In genomic region chr21:15278851-15279250, GRCh38 we compare ENCODE assay signal across 23 cellular contexts.
"Had no signal": no experiment of that assay in that cellular context is flagged by ENCODE, and none has a peak within 500 bp of the region (broad histone marks: within the 10 kb centered on the region; RNA-seq: fewer than 3 reads in every experiment).

No MANE protein-coding gene starts in this region.

- H3K9me3 Mint-ChIP-seq: effector memory CD8-positive, alpha-beta T cell had no signal

- DNase-seq: colonic mucosa; cortex of kidney; dermis blood vessel endothelial cell; dorsolateral prefrontal cortex; effector CD4-positive, alpha-beta T cell; effector CD8-positive, alpha-beta T cell; effector memory CD4-positive, alpha-beta T cell; effector memory CD8-positive, alpha-beta T cell; endodermal cell; erythroblast; esophagus squamous epithelium; foreskin melanocyte; gastrocnemius medialis; glutamatergic neuron; heart left ventricle; heart right ventricle had no signal

- H3K36me3 ChIP-seq: colonic mucosa, esophagus muscularis mucosa, esophagus squamous epithelium, gastrocnemius medialis, gastroesophageal sphincter, heart left ventricle, heart right ventricle had no signal

- ATAC-seq: effector memory CD8-positive, alpha-beta T cell; esophagus mucosa; gastrocnemius medialis; gastroesophageal sphincter; heart left ventricle; heart right ventricle had no signal

- H3K4me3 Mint-ChIP-seq: dendritic cell treated with granulocyte-macrophage colony-stimulating factor and Interleukin-4, amounts not matched to agents 40 ng/mL and 50 ng/mL, for 4 days; effector memory CD8-positive, alpha-beta T cell; endodermal cell had no signal

- H3K27ac ChIP-seq: colonic mucosa, coronary artery, epithelial cell of prostate, esophagus muscularis mucosa, esophagus squamous epithelium, foreskin keratinocyte, gastrocnemius medialis, gastroesophageal sphincter, heart left ventricle, heart right ventricle had no signal

- H3K27me3 ChIP-seq: colonic mucosa, dorsolateral prefrontal cortex, esophagus muscularis mucosa, esophagus squamous epithelium, foreskin keratinocyte, gastrocnemius medialis, gastroesophageal sphincter, heart left ventricle, heart right ventricle had no signal

- H3K4me1 ChIP-seq: colonic mucosa, gastroesophageal sphincter, heart left ventricle, heart right ventricle had no signal

- H3K9me3 ChIP-seq: colonic mucosa, esophagus squamous epithelium, gastrocnemius medialis, gastroesophageal sphincter had no signal

- H3K27ac Mint-ChIP-seq: dendritic cell treated with granulocyte-macrophage colony-stimulating factor and Interleukin-4, amounts not matched to agents 40 ng/mL and 50 ng/mL, for 4 days; effector memory CD8-positive, alpha-beta T cell; endodermal cell had no signal

- H3K4me3 ChIP-seq: colonic mucosa, coronary artery, dorsolateral prefrontal cortex, esophagus muscularis mucosa, esophagus squamous epithelium, gastrocnemius medialis, gastroesophageal sphincter, heart left ventricle, heart right ventricle had no signal

- H3K27me3 Mint-ChIP-seq: dendritic cell treated with granulocyte-macrophage colony-stimulating factor and Interleukin-4, amounts not matched to agents 40 ng/mL and 50 ng/mL, for 4 days had no signal
